In genomic region chr11:7612661-7613393, GRCh38 we compare ENCODE assay signal across 13 cellular contexts.
DNase-seq lines count a peak whose midpoint lies in the region; ATAC-seq and TF ChIP-seq lines count a peak whose summit lies in the region.
"Had no signal": no experiment of that assay in that cellular context is flagged by ENCODE, and none has a peak within 500 bp of the region (broad histone marks: within the 10 kb centered on the region; RNA-seq: fewer than 3 reads in every experiment).

No MANE protein-coding gene starts in this region.

- H3K4me3 ChIP-seq in Caco-2 (ENCODE audit: low read depth, low read length) = no peak overlapping the region
- H3K4me3 ChIP-seq in right lobe of liver = no peak overlapping the region
- H3K4me3 ChIP-seq: skin epidermis had no signal

- peaks cover 9% of the 10 kb centered on the region for H3K36me3 ChIP-seq in Caco-2 (ENCODE audit: control insufficient read depth, insufficient read depth, low read length)
- H3K36me3 ChIP-seq in right lobe of liver = peaks cover 0 to 12% (median 8%) of the 10 kb centered on the region in 4 donors

- ATAC-seq in right lobe of liver = peak; percentile 69 to 84 (median 76)
- ATAC-seq in stimulated activated naive CD8-positive, alpha-beta T cell treated with anti-CD3 and anti-CD28 coated beads, Interleukin-15, Interleukin-2, amounts not matched to agents 100 U/mL and 50 U/mL, for 24 hours = no peak

- H3K27ac ChIP-seq in right lobe of liver = peak overlapping the region in 2 of 3 donors; percentile 4 to 12
- H3K27ac ChIP-seq: HL-60 had no signal

- TF ChIP-seq POLR2A in right lobe of liver (IDR thresholded peaks at IDR 0.05) = no peak

- H3K27me3 ChIP-seq in Caco-2 (replicated peaks; ENCODE audit: control insufficient read depth, insufficient read depth, low read length) (no peaks in the 10 kb centered on the region), right lobe of liver (no peaks in the 10 kb centered on the region)

- POLR2A ChIA-PET in Caco-2 (lab: Charles Lee) (interaction anchor here (0.6 kb wide), 1 partner anchor 39 kb away, joined by 3 read pairs; no protein-coding TSS in a partner anchor), GM10248 (lab: Yijun Ruan, JAX) (no interaction called here)

- peak overlapping the region; percentile 61 for H3K4me3 Mint-ChIP-seq in Caco-2 (ENCODE audit: unreplicated experiment)

- H3K36me3 Mint-ChIP-seq in Caco-2 (ENCODE audit: insufficient read depth, unreplicated experiment) = peaks cover 74% of the 10 kb centered on the region

- no peaks in the 10 kb centered on the region for H3K9me3 ChIP-seq in Caco-2
- H3K9me3 ChIP-seq in right lobe of liver = no peaks in the 10 kb centered on the region

- TSS peak; percentile 1 for BruUV-seq in Caco-2 (replicated peaks; lab: Mats Ljungman, UMichigan)

- H3K27ac Mint-ChIP-seq in Caco-2 (ENCODE audit: unreplicated experiment) = peak overlapping the region; percentile 73

- intact Hi-C loops in Caco-2 (cut with micrococcal nuclease; ENCODE audit: unreplicated experiment) (loop anchor here (1.0 kb wide), 3 partner anchors 8 to 40 kb away; no protein-coding TSS in a partner anchor), right lobe of liver (cut with DNase I) (no loop called here)

- CTCF ChIA-PET in Caco-2 (lab: Charles Lee) (interaction anchor here (1.1 to 1.5 kb wide), 3 partner anchors 39 to 53 kb away, joined by 3 to 9 read pairs (median 4); no protein-coding TSS in a partner anchor), GM10248 (lab: Yijun Ruan, JAX) (interaction anchor here (1.2 to 2.0 kb wide), 3 partner anchors 11 to 55 kb away, joined by 4 to 8 read pairs (median 7); no protein-coding TSS in a partner anchor)

- H3K27me3 Mint-ChIP-seq in Caco-2 (ENCODE audit: insufficient read depth, unreplicated experiment) = no peaks in the 10 kb centered on the region

- H3K4me1 ChIP-seq in Caco-2 = peaks cover 63% of the 10 kb centered on the region
- H3K4me1 ChIP-seq in right lobe of liver = peaks cover 0 to 31% (median 11%) of the 10 kb centered on the region in 4 donors

- no peak for TF ChIP-seq CTCF in Caco-2 (IDR thresholded peaks at IDR 0.05; ENCODE audit: insufficient read depth in 1 of 2, low read depth in 1 of 2, low read length in 1 of 2, severe bottlenecking in 1 of 2, unreplicated experiment in 1 of 2)
- no peak for TF ChIP-seq CTCF in right lobe of liver (IDR thresholded peaks at IDR 0.05)
- no peak for TF ChIP-seq CTCF in GM10248 (IDR thresholded peaks at IDR 0.05; ENCODE audit: control extremely low read depth, extremely low read depth, low read depth, missing control alignments)

- peak; percentile 79 to 81 for DNase-seq in Caco-2
- peak; percentile 89 for DNase-seq in M059J (ENCODE audit: low read depth)
- peak; percentile 7 for DNase-seq in cerebellar cortex (ENCODE audit: low spot score)
- DNase-seq in right lobe of liver = no peak
- DNase-seq in GM19238 (ENCODE audit: insufficient read length, low spot score) = no peak
- no peak for DNase-seq in CD1c-positive myeloid dendritic cell (ENCODE audit: extremely low spot score)
- DNase-seq in stimulated activated naive CD8-positive, alpha-beta T cell treated with anti-CD3 and anti-CD28 coated beads, Interleukin-15, Interleukin-2, amounts not matched to agents 100 U/mL and 50 U/mL, for 24 hours = no peak
- no peak for DNase-seq in GM10248 (ENCODE audit: extremely low spot score)
- DNase-seq: activated T-cell treated with anti-CD3 and anti-CD28 coated beads, Interleukin-2, amount 50 U/mL, for 1 hour; NCI-H187; RPMI8226 had no signal

- no peaks in the 10 kb centered on the region for H3K9me3 Mint-ChIP-seq in Caco-2 (ENCODE audit: unreplicated experiment)

- H3K4me1 Mint-ChIP-seq in Caco-2 (ENCODE audit: low read depth, unreplicated experiment) = peaks cover 44% of the 10 kb centered on the region

- 32% methylated on average over 4 of the region's 4 CpGs for WGBS in right lobe of liver (ENCODE audit: insufficient coverage, low coverage, low lambda C conversion rate, missing lambda C conversion rate)

Comparison
In these comparisons a context has a peak if more than half of its experiments do, and no peak if none do; other contexts are left out.
1. DNase-seq: peak in Caco-2 (2 of 2), M059J (single experiment) and cerebellar cortex (single experiment); none in right lobe of liver (0 of 3), GM19238 (single experiment), CD1c-positive myeloid dendritic cell (single experiment), stimulated activated naive CD8-positive, alpha-beta T cell treated with anti-CD3 and anti-CD28 coated beads, Interleukin-15, Interleukin-2, amounts not matched to agents 100 U/mL and 50 U/mL, for 24 hours (single experiment) and GM10248 (single experiment).